In genomic region chr4:3702551-3703221, GRCh38 we compare ENCODE assay signal across 21 cellular contexts.
A peak's percentile ranks its signal among the peaks of the same experiment; 100 is the strongest.
DNase-seq lines count a peak whose midpoint lies in the region; ATAC-seq, FAIRE-seq and TF ChIP-seq lines count a peak whose summit lies in the region.
"Had no signal": no experiment of that assay in that cellular context is flagged by ENCODE, and none has a peak within 500 bp of the region (broad histone marks: within the 10 kb centered on the region; RNA-seq: fewer than 3 reads in every experiment).

No MANE protein-coding gene starts in this region.

- peak overlapping the region; percentile 61; the same call in 1 of the 2 replicates for H2BK20ac ChIP-seq in H1 (ENCODE audit: low read length)

- H4K20me1 ChIP-seq in H1 (replicated peaks in 1 of 2; ENCODE audit: control insufficient read depth in 1 of 2, insufficient read depth in 2 of 2, low read length in 2 of 2), result no peaks in the 10 kb centered on the region
- H4K20me1 ChIP-seq in neural progenitor cell (ENCODE audit: low read depth), result no peaks in the 10 kb centered on the region

- H3K9ac ChIP-seq in H1 (replicated peaks in 1 of 4; ENCODE audit: extremely low read depth in 1 of 4, low read depth in 3 of 4, low read length in 3 of 4) (no peak overlapping the region; a peak in 1 of 7 replicates), neural progenitor cell (no peak overlapping the region)

- H4K5ac ChIP-seq in H1 (ENCODE audit: insufficient read length, low read depth, low read length), result no peak overlapping the region

- H3K4ac ChIP-seq in H1 (replicated peaks; ENCODE audit: insufficient read length, low read depth, low read length), result peak overlapping the region; percentile 44

- peak; percentile 47 for DNase-seq in Right ventricle myocardium inferior (ENCODE audit: missing footprints)
- DNase-seq in right atrium auricular region (ENCODE audit: low spot score), result no peak
- no peak for DNase-seq in H1 (ENCODE audit: low read depth in 1 of 2, low spot score in 2 of 2)
- DNase-seq in neural progenitor cell (ENCODE audit: low spot score), result no peak
- DNase-seq in suprapubic skin (ENCODE audit: low spot score in 2 of 2), result peak; percentile 30 to 56
- DNase-seq in vagina (ENCODE audit: extremely low spot score in 2 of 2), result no peak
- no peak for DNase-seq in NCI-H82 (lab: John Stamatoyannopoulos, UW)
- DNase-seq: 8988T; CD4-positive, alpha-beta T cell; DMS53; GOT3; NCI-H1092; NCI-H1436 treated with DMSO at 0.1 percent for 48 hours; NCI-H2029; NCI-H524 treated with DMSO at 0.1 percent for 48 hours; PC-9 had no signal

- peaks cover 0 to 12% of the 10 kb centered on the region in 2 donors for H3K27me3 ChIP-seq in right atrium auricular region
- no peaks in the 10 kb centered on the region; a peak in 1 of 7 replicates for H3K27me3 ChIP-seq in H1 (replicated peaks in 1 of 4; ENCODE audit: control insufficient read depth in 3 of 4, extremely low read depth in 1 of 4, insufficient read depth in 3 of 4, low read length in 3 of 4)
- H3K27me3 ChIP-seq in neural progenitor cell, result peaks cover 8% of the 10 kb centered on the region
- peaks cover 85% of the 10 kb centered on the region for H3K27me3 ChIP-seq in suprapubic skin
- peaks cover 6% of the 10 kb centered on the region for H3K27me3 ChIP-seq in vagina

- H2AK5ac ChIP-seq in H1 (ENCODE audit: low read depth, low read length), result no peak overlapping the region; the same call in 1 of the 2 replicates

- no peaks in the 10 kb centered on the region for H3K36me3 Mint-ChIP-seq in neural progenitor cell

- H3K4me3 ChIP-seq in right atrium auricular region, result no peak overlapping the region
- no peak overlapping the region for H3K4me3 ChIP-seq in H1 (ENCODE audit: extremely low read depth in 1 of 4, insufficient read depth in 2 of 4, low read depth in 3 of 4, low read length in 4 of 4)
- no peak overlapping the region for H3K4me3 ChIP-seq in neural progenitor cell
- no peak overlapping the region for H3K4me3 ChIP-seq in suprapubic skin
- no peak overlapping the region for H3K4me3 ChIP-seq in vagina
- H3K4me3 ChIP-seq: PC-9, SJSA1 had no signal

- H2BK15ac ChIP-seq in H1 (ENCODE audit: low read length), result peak overlapping the region; percentile 53; the same call in 1 of the 2 replicates

- no peaks in the 10 kb centered on the region for H3K79me1 ChIP-seq in H1 (ENCODE audit: low read depth, low read length)

- H3F3A ChIP-seq in neural progenitor cell (ENCODE audit: low read depth), result no peaks in the 10 kb centered on the region

- TF ChIP-seq RAD21 in H1 (IDR thresholded peaks at IDR 0.05 in 1 of 2, conservative IDR thresholded peaks at IDR 0.05 in 1 of 2; ENCODE audit: low read depth in 2 of 2, low read length in 2 of 2), result no peak

- no peak overlapping the region for H3K27ac ChIP-seq in right atrium auricular region
- H3K27ac ChIP-seq in H1 (ENCODE audit: low read depth, low read length), result no peak overlapping the region
- H3K27ac ChIP-seq in neural progenitor cell, result no peak overlapping the region
- no peak overlapping the region for H3K27ac ChIP-seq in suprapubic skin
- no peak overlapping the region for H3K27ac ChIP-seq in vagina
- H3K27ac ChIP-seq: PC-9, RWPE1, SJSA1 had no signal

- H3K4me3 Mint-ChIP-seq in neural progenitor cell, result no peak overlapping the region
- H3K4me3 Mint-ChIP-seq: CD4-positive, alpha-beta T cell had no signal

- CTCF ChIA-PET in H1 (lab: Charles Lee; ENCODE audit: partially characterized antibody), result interaction anchor here (0.9 to 2.9 kb wide), 10 partner anchors 13 to 247 kb away, joined by 3 to 9 read pairs (median 5); no protein-coding TSS in a partner anchor

- peaks cover 8% of the 10 kb centered on the region for H3K9me3 Mint-ChIP-seq in neural progenitor cell
- H3K9me3 Mint-ChIP-seq: CD4-positive, alpha-beta T cell had no signal

- H3K9me3 ChIP-seq in right atrium auricular region (peaks cover under 1 to 5% of the 10 kb centered on the region in 2 donors), H1 (ENCODE audit: insufficient read depth in 2 of 2, low read depth in 1 of 2, low read length in 1 of 2) (no peaks in the 10 kb centered on the region), neural progenitor cell (ENCODE audit: low read depth) (no peaks in the 10 kb centered on the region), suprapubic skin (no peaks in the 10 kb centered on the region), vagina (no peaks in the 10 kb centered on the region)
- H3K9me3 ChIP-seq: SJSA1 had no signal

- TF ChIP-seq CTCF in right atrium auricular region (IDR thresholded peaks at IDR 0.05) (no peak), H1 (IDR thresholded peaks at IDR 0.05; ENCODE audit: control extremely low read depth in 1 of 3, insufficient read depth in 1 of 3, low read depth in 1 of 3, low read length in 3 of 3) (no peak), neural progenitor cell (IDR thresholded peaks at IDR 0.05) (no peak), suprapubic skin (IDR thresholded peaks at IDR 0.05) (no peak), vagina (IDR thresholded peaks at IDR 0.05) (no peak)

- ATAC-seq in Right ventricle myocardium inferior (no peak), HG03378 (IDR thresholded peaks at IDR 0.05; ENCODE audit: unreplicated experiment) (no peak)

- TF ChIP-seq EP300 in H1 (IDR thresholded peaks at IDR 0.05; ENCODE audit: borderline replicate concordance in 1 of 2, low read depth in 2 of 2, low read length in 2 of 2) (no peak), suprapubic skin (IDR thresholded peaks at IDR 0.05) (no peak)

- no peaks in the 10 kb centered on the region for H3K23me2 ChIP-seq in H1 (ENCODE audit: low read depth, low read length)

- POLR2A ChIA-PET in H1 (lab: Charles Lee; ENCODE audit: partially characterized antibody), result no interaction called here

- no peak overlapping the region for H3K14ac ChIP-seq in H1 (ENCODE audit: insufficient read length)

- H3K4me1 Mint-ChIP-seq in neural progenitor cell, result peaks cover 38% of the 10 kb centered on the region

- H3K79me2 ChIP-seq in H1 (ENCODE audit: control insufficient read depth in 1 of 2, insufficient read depth in 2 of 2, low read length in 2 of 2) (no peaks in the 10 kb centered on the region), neural progenitor cell (ENCODE audit: low read depth) (no peaks in the 10 kb centered on the region)

- H3K4me2 ChIP-seq in H1 (ENCODE audit: insufficient read depth in 1 of 2, low read depth in 2 of 2, low read length in 2 of 2), result no peak overlapping the region
- peak overlapping the region; percentile 32 for H3K4me2 ChIP-seq in neural progenitor cell
- H3K4me2 ChIP-seq: PC-9 had no signal

- no peak for FAIRE-seq in H1 (lab: Jason Lieb, UNC)
- FAIRE-seq: GM12891, GM18507 had no signal

- no peak overlapping the region for H2BK120ac ChIP-seq in H1 (replicated peaks; ENCODE audit: low read depth, low read length)

- no peak overlapping the region for H2AFZ ChIP-seq in H1 (ENCODE audit: low read length)
- no peak overlapping the region for H2AFZ ChIP-seq in neural progenitor cell (replicated peaks)
- H2AFZ ChIP-seq: PC-9 had no signal

- 89% methylated on average over 24 of the region's 32 CpGs; no CpG with 5 or more reads in 1 of the 2 experiments for WGBS in H1 (ENCODE audit: extremely low coverage in 1 of 2, insufficient coverage in 1 of 2, insufficient read length in 1 of 2, insufficient replicate concordance in 2 of 2, low coverage in 1 of 2, low lambda C conversion rate in 2 of 2, missing lambda C conversion rate in 1 of 2), 2 experiments
- WGBS in suprapubic skin, result 41% methylated on average over 16 of the region's 32 CpGs

- H4K91ac ChIP-seq in H1 (replicated peaks; ENCODE audit: insufficient read length, low read length), result peak overlapping the region; percentile 69

- peaks cover 12% of the 10 kb centered on the region for H3K27me3 Mint-ChIP-seq in neural progenitor cell (ENCODE audit: insufficient read depth, low read depth)

- TF ChIP-seq POLR2A in H1 (IDR thresholded peaks at IDR 0.05; ENCODE audit: control extremely low read depth in 1 of 2, low read depth in 2 of 2, low read length in 2 of 2) (no peak), suprapubic skin (IDR thresholded peaks at IDR 0.05) (no peak), vagina (IDR thresholded peaks at IDR 0.05) (no peak)

- intact Hi-C loops in Right ventricle myocardium inferior (cut with DNase I), result no loop called here
- intact Hi-C loops in vagina (cut with DNase I), result no loop called here

- no peak overlapping the region for H3K56ac ChIP-seq in H1 (replicated peaks; ENCODE audit: insufficient read length, low read depth, low read length)

- H2BK5ac ChIP-seq in H1 (ENCODE audit: low read depth, low read length), result 0 out of 2 replicates have a peak overlapping the region, but pooled peaks have one; percentile 44

- H3K36me3 ChIP-seq in right atrium auricular region (no peaks in the 10 kb centered on the region), H1 (ENCODE audit: control insufficient read depth in 2 of 4, insufficient read depth in 4 of 4, low read length in 3 of 4) (no peaks in the 10 kb centered on the region), neural progenitor cell (no peaks in the 10 kb centered on the region), suprapubic skin (no peaks in the 10 kb centered on the region), vagina (no peaks in the 10 kb centered on the region)
- H3K36me3 ChIP-seq: SJSA1 had no signal

- no peak overlapping the region for H3K27ac Mint-ChIP-seq in neural progenitor cell
- H3K27ac Mint-ChIP-seq: CD4-positive, alpha-beta T cell had no signal

- H3K18ac ChIP-seq in H1 (ENCODE audit: extremely low read depth, low read length), result no peak overlapping the region

- peak overlapping the region; percentile 84; the same call in 1 of the 2 replicates for H2BK12ac ChIP-seq in H1 (ENCODE audit: low read depth, low read length)

- H3K4me1 ChIP-seq in right atrium auricular region (no peaks in the 10 kb centered on the region), H1 (replicated peaks in 1 of 4; ENCODE audit: control insufficient read depth in 3 of 4, insufficient read depth in 4 of 4, low read length in 3 of 4) (peaks cover 0 to 18% (median 7%) of the 10 kb centered on the region in 4 experiments; a peak in 6 of 7 replicates), neural progenitor cell (peaks cover 28% of the 10 kb centered on the region), suprapubic skin (peaks cover 6% of the 10 kb centered on the region), vagina (peaks cover 7% of the 10 kb centered on the region)
- H3K4me1 ChIP-seq: SJSA1 had no signal

- no peak overlapping the region for H3K23ac ChIP-seq in H1 (ENCODE audit: insufficient read length)

- peak overlapping the region; percentile 20 for H4K8ac ChIP-seq in H1 (ENCODE audit: extremely low read depth, insufficient read depth, low read length)

TF ChIP-seq in H1, 55 proteins besides CTCF, POLR2A, EP300 and RAD21 (continues in another document):
- no peak for TF ChIP-seq POLR2AphosphoS5 (IDR thresholded peaks at IDR 0.05; ENCODE audit: low read depth, low read length)
- TF ChIP-seq FOSL1 (IDR thresholded peaks at IDR 0.05; ENCODE audit: insufficient read depth, low read depth, low read length), result no peak
- TF ChIP-seq HDAC6 (IDR thresholded peaks at IDR 0.05; ENCODE audit: low read depth, low read length), result no peak
- TF ChIP-seq E2F6 (IDR thresholded peaks at IDR 0.05), result no peak

Comparison
In these comparisons a context has a peak if more than half of its experiments do, and no peak if none do; other contexts are left out.
1. DNase-seq: peak in Right ventricle myocardium inferior (single experiment) and suprapubic skin (2 of 2); none in right atrium auricular region (single experiment), H1 (0 of 2), neural progenitor cell (single experiment), vagina (0 of 2) and NCI-H82 (single experiment).